Comparison of ENCODE assay signal across 10 cellular contexts in the genomic region with DNA sequence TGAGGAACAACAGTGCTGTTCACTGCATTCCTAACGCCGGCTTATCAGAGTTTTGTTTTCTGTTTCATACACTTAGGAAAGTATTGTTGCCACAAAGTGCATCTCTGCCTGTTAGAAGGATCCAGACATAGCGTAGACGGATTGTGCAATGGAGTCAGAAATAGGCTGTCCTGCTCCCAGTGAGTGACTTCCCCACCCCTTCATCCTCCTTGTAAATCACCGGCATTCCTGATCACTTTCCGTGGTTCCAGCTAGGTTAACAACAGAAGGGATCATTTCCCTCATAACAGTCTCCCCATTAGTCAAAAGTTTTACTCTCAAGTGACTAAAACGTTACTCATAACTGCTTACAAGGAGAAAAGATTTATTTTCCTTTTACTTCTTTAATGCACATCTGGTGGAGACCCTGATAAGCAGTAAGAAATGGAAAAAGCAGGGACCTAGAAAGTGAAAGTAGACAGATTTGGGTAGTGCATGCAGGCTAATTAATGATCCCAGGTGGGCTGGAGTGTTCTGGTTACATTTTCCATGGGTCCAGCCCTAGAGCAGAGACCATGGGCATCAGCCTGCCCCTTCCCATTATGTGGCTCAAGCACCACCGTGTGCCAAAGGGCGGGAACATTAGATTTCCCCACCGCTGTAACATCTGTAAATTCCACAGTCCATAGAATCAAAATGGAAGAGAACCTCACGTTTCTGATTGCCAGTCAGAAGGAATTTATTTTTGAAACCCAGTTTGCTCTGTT.
DNase-seq lines count a peak whose midpoint lies in the region; ATAC-seq and TF ChIP-seq lines count a peak whose summit lies in the region.
"Had no signal": no experiment of that assay in that cellular context is flagged by ENCODE, and none has a peak within 500 bp of the region (broad histone marks: within the 10 kb centered on the region; RNA-seq: fewer than 3 reads in every experiment).

No MANE protein-coding gene starts in this region.

- 27 to 32% methylated on average over 11 of the region's 11 CpGs for WGBS in esophagus, 2 donors

- H3K79me2 ChIP-seq in osteoblast (ENCODE audit: insufficient read depth, low read length) (peaks cover 15% of the 10 kb centered on the region), MM.1S (ENCODE audit: low read length) (peaks cover 94% of the 10 kb centered on the region)

- TF ChIP-seq CTCF in osteoblast (IDR thresholded peaks at IDR 0.05; ENCODE audit: extremely low read depth, low read depth, low read length) (no peak), MM.1S (IDR thresholded peaks at IDR 0.05; ENCODE audit: low read length) (no peak)

- no peak overlapping the region for H3K4me3 ChIP-seq in BLaER1 treated with 17β-estradiol and CSF1 and Interleukin-3, amounts not matched to agents 10 nM and 100 nM
- no peak overlapping the region for H3K4me3 ChIP-seq in esophagus (ENCODE audit: low read depth in 1 of 2, low read length in 2 of 2)
- peak overlapping the region; percentile 65 for H3K4me3 ChIP-seq in osteoblast (ENCODE audit: insufficient read depth, low read length)
- H3K4me3 ChIP-seq in MM.1S (ENCODE audit: low read length) = no peak overlapping the region

- H3K9me3 ChIP-seq in BLaER1 treated with 17β-estradiol and CSF1 and Interleukin-3, amounts not matched to agents 10 nM and 100 nM (replicated peaks in 1 of 11) = no peaks in the 10 kb centered on the region
- H3K9me3 ChIP-seq in esophagus (ENCODE audit: control insufficient read depth in 2 of 2, insufficient read depth in 1 of 2, low read depth in 1 of 2, low read length in 1 of 2) (no peaks in the 10 kb centered on the region), osteoblast (ENCODE audit: low read depth, low read length) (no peaks in the 10 kb centered on the region), MM.1S (replicated peaks; ENCODE audit: insufficient read depth, low read length) (no peaks in the 10 kb centered on the region)

- H2AFZ ChIP-seq in osteoblast (ENCODE audit: low read length) (peak overlapping the region; percentile 64), MM.1S (ENCODE audit: low read length) (no peak overlapping the region)

- peak overlapping the region; percentile 40 to 81 (median 67) for H3K4me2 ChIP-seq in BLaER1 treated with 17β-estradiol and CSF1 and Interleukin-3, amounts not matched to agents 10 nM and 100 nM
- H3K4me2 ChIP-seq in osteoblast (ENCODE audit: insufficient read depth, low read length) = peak overlapping the region; percentile 81
- H3K4me2 ChIP-seq in MM.1S (ENCODE audit: low read depth, low read length) = no peak overlapping the region

- H3K9ac ChIP-seq in BLaER1 treated with 17β-estradiol and CSF1 and Interleukin-3, amounts not matched to agents 10 nM and 100 nM = no peak overlapping the region; a peak in 1 of 22 replicates
- no peak overlapping the region for H3K9ac ChIP-seq in MM.1S (ENCODE audit: low read length)

- peaks cover 0 to 100% (median 94%) of the 10 kb centered on the region in 11 experiments; a peak in 17 of 22 replicates for H4K20me1 ChIP-seq in BLaER1 treated with 17β-estradiol and CSF1 and Interleukin-3, amounts not matched to agents 10 nM and 100 nM
- H4K20me1 ChIP-seq in osteoblast (ENCODE audit: insufficient read depth, low read length) (no peaks in the 10 kb centered on the region), MM.1S (ENCODE audit: insufficient read depth, low read length) (peaks cover 5% of the 10 kb centered on the region; the same call in 1 of the 2 replicates)

- peaks cover 66 to 83% (median 75%) of the 10 kb centered on the region in 10 experiments for H3K4me1 ChIP-seq in BLaER1 treated with 17β-estradiol and CSF1 and Interleukin-3, amounts not matched to agents 10 nM and 100 nM
- H3K4me1 ChIP-seq in esophagus (ENCODE audit: control insufficient read depth in 2 of 2, insufficient read depth in 2 of 2, low read length in 1 of 2) = peaks cover 2% of the 10 kb centered on the region in 2 donors
- H3K4me1 ChIP-seq in osteoblast (ENCODE audit: insufficient read depth, low read length) = peaks cover 18% of the 10 kb centered on the region
- H3K4me1 ChIP-seq in MM.1S (ENCODE audit: low read length) = no peaks in the 10 kb centered on the region

- peaks cover 0 to 51% (median 16%) of the 10 kb centered on the region in 11 experiments; a peak in 14 of 22 replicates for H3K36me3 ChIP-seq in BLaER1 treated with 17β-estradiol and CSF1 and Interleukin-3, amounts not matched to agents 10 nM and 100 nM
- H3K36me3 ChIP-seq in esophagus (ENCODE audit: control insufficient read depth in 2 of 2, insufficient read depth in 2 of 2, low read length in 1 of 2) (no peaks in the 10 kb centered on the region), osteoblast (ENCODE audit: insufficient read depth, low read length) (no peaks in the 10 kb centered on the region), MM.1S (replicated peaks; ENCODE audit: insufficient read depth, low read length) (no peaks in the 10 kb centered on the region)

- no peaks in the 10 kb centered on the region for H3K9me2 ChIP-seq in MM.1S (replicated peaks; ENCODE audit: insufficient read depth, low read length)

- no peaks in the 10 kb centered on the region for H3F3A ChIP-seq in MM.1S (ENCODE audit: insufficient read depth, low read length)

- DNase-seq in NAMALWA (ENCODE audit: low spot score) (peak; percentile 34), osteoblast (ENCODE audit: insufficient read length, low spot score, missing footprints) (no peak), NOMO-1 treated with DMSO at 0.1 percent for 48 hours (lab: John Stamatoyannopoulos, UW; ENCODE audit: unreplicated experiment) (no peak), MM.1S (no peak)
- no peak for DNase-seq in stimulated activated CD4-positive, alpha-beta T cell treated with anti-CD3 and anti-CD28 coated beads, Interleukin-15, amount 100 ng/mL, for 24 hours
- DNase-seq: activated CD8-positive, alpha-beta memory T cell treated with anti-CD3 and anti-CD28 coated beads, Interleukin-2, amount 50 U/mL, for 48 hours; NCI-H82 had no signal

- ATAC-seq in GM19328 (IDR thresholded peaks at IDR 0.05; ENCODE audit: unreplicated experiment) = no peak

- peak overlapping the region in 8 of 11 experiments; percentile 1 to 47 (median 22); a peak in 9 of 22 replicates for H3K27ac ChIP-seq in BLaER1 treated with 17β-estradiol and CSF1 and Interleukin-3, amounts not matched to agents 10 nM and 100 nM
- H3K27ac ChIP-seq in esophagus (ENCODE audit: low read depth in 2 of 2, low read length in 1 of 2) = peak overlapping the region; percentile 39 to 58
- H3K27ac ChIP-seq in osteoblast (ENCODE audit: low read depth, low read length) = peak overlapping the region; percentile 39
- H3K27ac ChIP-seq in MM.1S (ENCODE audit: low read length) = no peak overlapping the region

- H3K27me3 ChIP-seq in BLaER1 treated with 17β-estradiol and CSF1 and Interleukin-3, amounts not matched to agents 10 nM and 100 nM = no peaks in the 10 kb centered on the region
- H3K27me3 ChIP-seq in esophagus (ENCODE audit: control insufficient read depth in 1 of 2, insufficient read depth in 2 of 2, low read length in 2 of 2) (no peaks in the 10 kb centered on the region), osteoblast (ENCODE audit: insufficient read depth, low read length) (no peaks in the 10 kb centered on the region), MM.1S (replicated peaks; ENCODE audit: insufficient read depth, low read length) (no peaks in the 10 kb centered on the region)
